In the genomic region with DNA sequence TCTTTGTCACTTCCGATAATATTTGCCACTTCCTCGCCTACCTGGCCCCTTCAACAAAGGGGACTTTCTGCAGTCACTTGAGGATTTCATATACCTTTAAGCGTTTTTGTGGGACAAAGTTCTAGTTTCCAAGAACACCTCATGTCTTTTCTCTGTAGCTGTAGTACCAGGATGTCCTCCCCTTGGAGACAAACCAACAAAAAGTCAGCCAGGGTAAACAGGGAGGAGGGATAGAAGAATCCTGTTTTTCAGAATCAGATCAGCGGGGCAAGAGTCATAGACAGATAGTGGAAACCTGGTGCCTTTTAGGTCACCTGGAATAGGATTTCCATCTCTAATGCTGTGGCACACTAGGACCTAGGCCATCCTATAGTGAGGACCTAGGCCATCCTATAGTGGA, we compare ENCODE assay signal across 20 cellular contexts. TPM values are rescaled to one million over a fixed set of nuclear protein-coding genes. Genes with fewer than 3 reads are reported as not detected.
DNase-seq lines count a peak whose midpoint lies in the region.
"Had no signal": no experiment of that assay in that cellular context is flagged by ENCODE, and none has a peak within 500 bp of the region (broad histone marks: within the 10 kb centered on the region; RNA-seq: fewer than 3 reads in every experiment).

No MANE protein-coding gene starts in this region.

- peaks cover 6% of the 10 kb centered on the region for H3K9me3 ChIP-seq in BLaER1
- H3K9me3 ChIP-seq: A549, Caco-2 had no signal

- H3K27ac ChIP-seq in BLaER1, result no peak overlapping the region
- H3K27ac ChIP-seq: 22Rv1, A549, C4-2B had no signal

- H3K4me2 ChIP-seq in BLaER1, result peak overlapping the region; percentile 44; the same call in 1 of the 2 replicates
- H3K4me2 ChIP-seq: A549 had no signal

- H3K36me3 ChIP-seq in BLaER1, result no peaks in the 10 kb centered on the region

- peaks cover 33% of the 10 kb centered on the region for H4K20me1 ChIP-seq in BLaER1

- peaks cover 32% of the 10 kb centered on the region for H3K4me1 ChIP-seq in BLaER1
- H3K4me1 ChIP-seq: A549, Caco-2 had no signal

- in situ Hi-C loops in G401 (cut with HindIII; ENCODE audit: low sequenced_read_pairs), result no loop called here

- DNase-seq in G401 (ENCODE audit: low spot score), result peak; percentile 65
- DNase-seq in cerebellar cortex (ENCODE audit: low spot score), result peak; percentile 60
- no peak for DNase-seq in DMS79 (lab: John Stamatoyannopoulos, UW)
- no peak for DNase-seq in DMS114 treated with DMSO at 0.1 percent for 48 hours (lab: John Stamatoyannopoulos, UW; ENCODE audit: unreplicated experiment)
- DNase-seq in hypothalamus (lab: John Stamatoyannopoulos, UW), result no peak
- DNase-seq: AML-193; Caco-2; CD4-positive, alpha-beta T cell; CD8-positive, alpha-beta T cell; DMS 273 treated with DMSO at 0.1 percent for 48 hours; DND-41; EL; GF-D8 had no signal

- H3K9ac ChIP-seq in BLaER1, result no peak overlapping the region

- H3K27me3 ChIP-seq in BLaER1, result peaks cover 49% of the 10 kb centered on the region

- H3K4me3 ChIP-seq in BLaER1, result no peak overlapping the region
- H3K4me3 ChIP-seq: A549 had no signal

RNA-seq across cellular contexts. Expression of gene LRRC3B, which starts 4.5 kb away (rescaled TPM):
- not detected in 2 replicates for total RNA-seq in G401 (2014; rRNA removed; shearing (Covaris generic))
- total RNA-seq: A172; B cell; Caco-2; CD4-positive, alpha-beta T cell; CD8-positive, alpha-beta T cell; Daoy had no signal

Comparison
In these comparisons a context has a peak if more than half of its experiments do, and no peak if none do; other contexts are left out.
1. DNase-seq: peak in G401 (single experiment) and cerebellar cortex (single experiment); none in DMS79 (single experiment), DMS114 treated with DMSO at 0.1 percent for 48 hours (single experiment) and hypothalamus (0 of 51).